ENCODE assay signal across 1 cellular context in genomic region chr5:150486402-150487198, GRCh38.
A peak's percentile ranks its signal among the peaks of the same experiment; 100 is the strongest.
TF ChIP-seq lines count a peak whose summit lies in the region.

No MANE protein-coding gene starts in this region.

TF ChIP-seq in HepG2, 621 proteins besides CTCF, POLR2A, EP300 and RAD21 (continued from another document and continues in another):
- TF ChIP-seq SKI (IDR thresholded peaks at IDR 0.05; ENCODE audit: partially characterized antibody) (no peak), TRIM24 (CRISPR knock-in tag; IDR thresholded peaks at IDR 0.05) (no peak), ZNF367 (CRISPR knock-in tag; IDR thresholded peaks at IDR 0.05; ENCODE audit: borderline replicate concordance) (no peak), NBN (conservative IDR thresholded peaks at IDR 0.05) (no peak), THAP11 (CRISPR knock-in tag; IDR thresholded peaks at IDR 0.05) (0 out of 2 replicates have a peak, but pooled peaks have one; percentile 3), DBP (CRISPR knock-in tag; IDR thresholded peaks at IDR 0.05; ENCODE audit: not compliant biosample characterization) (no peak), ZMYM3 (CRISPR knock-in tag; IDR thresholded peaks at IDR 0.05) (peak; percentile 98), TERF1 (CRISPR knock-in tag; IDR thresholded peaks at IDR 0.05) (no peak), ZNF616 (CRISPR knock-in tag; IDR thresholded peaks at IDR 0.05; ENCODE audit: low read depth) (no peak), SIN3A (IDR thresholded peaks at IDR 0.05; ENCODE audit: borderline replicate concordance, low read depth, low read length) (peak; percentile 58; the same call in 1 of the 2 replicates), SETDB1 (CRISPR knock-in tag; IDR thresholded peaks at IDR 0.05; ENCODE audit: borderline replicate concordance) (no peak), HDAC2 (CRISPR knock-in tag; IDR thresholded peaks at IDR 0.05) (no peak), MED8 (CRISPR knock-in tag; IDR thresholded peaks at IDR 0.05; ENCODE audit: insufficient replicate concordance) (no peak), ZNF230 (CRISPR knock-in tag; IDR thresholded peaks at IDR 0.05) (0 out of 2 replicates have a peak, but pooled peaks have one; percentile 51), MTA1 (CRISPR knock-in tag; IDR thresholded peaks at IDR 0.05; ENCODE audit: borderline replicate concordance) (no peak), PHB2 (IDR thresholded peaks at IDR 0.05; ENCODE audit: partially characterized antibody) (no peak), MTA3 (CRISPR knock-in tag; IDR thresholded peaks at IDR 0.05) (no peak), HMGXB4 (CRISPR knock-in tag; IDR thresholded peaks at IDR 0.05; ENCODE audit: borderline replicate concordance in 1 of 2, low read depth in 1 of 2) (no peak), STAT6 (CRISPR knock-in tag; IDR thresholded peaks at IDR 0.05; ENCODE audit: borderline replicate concordance) (no peak), ZBTB8A (CRISPR knock-in tag; IDR thresholded peaks at IDR 0.05; ENCODE audit: borderline replicate concordance, low read depth) (no peak), ZNF20 (CRISPR knock-in tag; IDR thresholded peaks at IDR 0.05) (no peak), ZNF883 (CRISPR knock-in tag; IDR thresholded peaks at IDR 0.05; ENCODE audit: not compliant biosample characterization) (no peak), KLF12 (CRISPR knock-in tag; IDR thresholded peaks at IDR 0.05; ENCODE audit: borderline replicate concordance) (peak; percentile 76; the same call in 1 of the 2 replicates), IRF9 (CRISPR knock-in tag; IDR thresholded peaks at IDR 0.05; ENCODE audit: borderline replicate concordance) (0 out of 2 replicates have a peak, but pooled peaks have one; percentile 26), ZFX (CRISPR knock-in tag; IDR thresholded peaks at IDR 0.05; ENCODE audit: low read depth) (peak; percentile 41; the same call in 1 of the 2 replicates), HNRNPL (IDR thresholded peaks at IDR 0.05; ENCODE audit: low read depth, low read length) (0 out of 2 replicates have a peak, but pooled peaks have one; percentile 29), TGIF2 (CRISPR knock-in tag; IDR thresholded peaks at IDR 0.05) (no peak), ZNF784 (CRISPR knock-in tag; IDR thresholded peaks at IDR 0.05; ENCODE audit: borderline replicate concordance) (no peak), PHF21A (CRISPR knock-in tag; IDR thresholded peaks at IDR 0.05) (no peak), MAFG (CRISPR knock-in tag; IDR thresholded peaks at IDR 0.05) (no peak), ZFY (CRISPR knock-in tag; IDR thresholded peaks at IDR 0.05) (peak; percentile 49), KDM1A (CRISPR knock-in tag; IDR thresholded peaks at IDR 0.05) (peak; percentile 93), ZGPAT (CRISPR knock-in tag; IDR thresholded peaks at IDR 0.05) (0 out of 2 replicates have a peak, but pooled peaks have one; percentile 9)
- TF ChIP-seq, protein P1, sequence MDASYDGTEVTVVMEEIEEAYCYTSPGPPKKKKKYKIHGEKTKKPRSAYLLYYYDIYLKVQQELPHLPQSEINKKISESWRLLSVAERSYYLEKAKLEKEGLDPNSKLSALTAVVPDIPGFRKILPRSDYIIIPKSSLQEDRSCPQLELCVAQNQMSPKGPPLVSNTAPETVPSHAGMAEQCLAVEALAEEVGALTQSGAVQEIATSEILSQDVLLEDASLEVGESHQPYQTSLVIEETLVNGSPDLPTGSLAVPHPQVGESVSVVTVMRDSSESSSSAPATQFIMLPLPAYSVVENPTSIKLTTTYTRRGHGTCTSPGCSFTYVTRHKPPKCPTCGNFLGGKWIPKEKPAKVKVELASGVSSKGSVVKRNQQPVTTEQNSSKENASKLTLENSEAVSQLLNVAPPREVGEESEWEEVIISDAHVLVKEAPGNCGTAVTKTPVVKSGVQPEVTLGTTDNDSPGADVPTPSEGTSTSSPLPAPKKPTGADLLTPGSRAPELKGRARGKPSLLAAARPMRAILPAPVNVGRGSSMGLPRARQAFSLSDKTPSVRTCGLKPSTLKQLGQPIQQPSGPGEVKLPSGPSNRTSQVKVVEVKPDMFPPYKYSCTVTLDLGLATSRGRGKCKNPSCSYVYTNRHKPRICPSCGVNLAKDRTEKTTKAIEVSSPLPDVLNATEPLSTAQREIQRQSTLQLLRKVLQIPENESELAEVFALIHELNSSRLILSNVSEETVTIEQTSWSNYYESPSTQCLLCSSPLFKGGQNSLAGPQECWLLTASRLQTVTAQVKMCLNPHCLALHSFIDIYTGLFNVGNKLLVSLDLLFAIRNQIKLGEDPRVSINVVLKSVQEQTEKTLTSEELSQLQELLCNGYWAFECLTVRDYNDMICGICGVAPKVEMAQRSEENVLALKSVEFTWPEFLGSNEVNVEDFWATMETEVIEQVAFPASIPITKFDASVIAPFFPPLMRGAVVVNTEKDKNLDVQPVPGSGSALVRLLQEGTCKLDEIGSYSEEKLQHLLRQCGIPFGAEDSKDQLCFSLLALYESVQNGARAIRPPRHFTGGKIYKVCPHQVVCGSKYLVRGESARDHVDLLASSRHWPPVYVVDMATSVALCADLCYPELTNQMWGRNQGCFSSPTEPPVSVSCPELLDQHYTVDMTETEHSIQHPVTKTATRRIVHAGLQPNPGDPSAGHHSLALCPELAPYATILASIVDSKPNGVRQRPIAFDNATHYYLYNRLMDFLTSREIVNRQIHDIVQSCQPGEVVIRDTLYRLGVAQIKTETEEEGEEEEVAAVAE (CRISPR knock-in tag; IDR thresholded peaks at IDR 0.05; ENCODE audit: borderline replicate concordance): peak; percentile 31; the same call in 1 of the 2 replicates
- TF ChIP-seq, protein P2, sequence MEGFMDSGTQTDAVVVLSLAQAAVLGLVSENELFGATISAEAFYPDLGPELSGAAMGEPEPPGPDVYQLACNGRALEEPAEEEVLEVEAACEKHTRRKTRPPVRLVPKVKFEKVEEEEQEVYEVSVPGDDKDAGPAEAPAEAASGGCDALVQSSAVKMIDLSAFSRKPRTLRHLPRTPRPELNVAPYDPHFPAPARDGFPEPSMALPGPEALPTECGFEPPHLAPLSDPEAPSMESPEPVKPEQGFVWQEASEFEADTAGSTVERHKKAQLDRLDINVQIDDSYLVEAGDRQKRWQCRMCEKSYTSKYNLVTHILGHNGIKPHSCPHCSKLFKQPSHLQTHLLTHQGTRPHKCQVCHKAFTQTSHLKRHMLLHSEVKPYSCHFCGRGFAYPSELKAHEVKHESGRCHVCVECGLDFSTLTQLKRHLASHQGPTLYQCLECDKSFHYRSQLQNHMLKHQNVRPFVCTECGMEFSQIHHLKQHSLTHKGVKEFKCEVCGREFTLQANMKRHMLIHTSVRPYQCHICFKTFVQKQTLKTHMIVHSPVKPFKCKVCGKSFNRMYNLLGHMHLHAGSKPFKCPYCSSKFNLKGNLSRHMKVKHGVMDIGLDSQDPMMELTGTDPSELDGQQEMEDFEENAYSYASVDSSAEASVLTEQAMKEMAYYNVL (CRISPR knock-in tag; IDR thresholded peaks at IDR 0.05; ENCODE audit: borderline replicate concordance): no peak
- TF ChIP-seq, protein P3, sequence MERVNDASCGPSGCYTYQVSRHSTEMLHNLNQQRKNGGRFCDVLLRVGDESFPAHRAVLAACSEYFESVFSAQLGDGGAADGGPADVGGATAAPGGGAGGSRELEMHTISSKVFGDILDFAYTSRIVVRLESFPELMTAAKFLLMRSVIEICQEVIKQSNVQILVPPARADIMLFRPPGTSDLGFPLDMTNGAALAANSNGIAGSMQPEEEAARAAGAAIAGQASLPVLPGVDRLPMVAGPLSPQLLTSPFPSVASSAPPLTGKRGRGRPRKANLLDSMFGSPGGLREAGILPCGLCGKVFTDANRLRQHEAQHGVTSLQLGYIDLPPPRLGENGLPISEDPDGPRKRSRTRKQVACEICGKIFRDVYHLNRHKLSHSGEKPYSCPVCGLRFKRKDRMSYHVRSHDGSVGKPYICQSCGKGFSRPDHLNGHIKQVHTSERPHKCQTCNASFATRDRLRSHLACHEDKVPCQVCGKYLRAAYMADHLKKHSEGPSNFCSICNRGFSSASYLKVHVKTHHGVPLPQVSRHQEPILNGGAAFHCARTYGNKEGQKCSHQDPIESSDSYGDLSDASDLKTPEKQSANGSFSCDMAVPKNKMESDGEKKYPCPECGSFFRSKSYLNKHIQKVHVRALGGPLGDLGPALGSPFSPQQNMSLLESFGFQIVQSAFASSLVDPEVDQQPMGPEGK (CRISPR knock-in tag; IDR thresholded peaks at IDR 0.05): peak; percentile 75
- TF ChIP-seq, protein P4, sequence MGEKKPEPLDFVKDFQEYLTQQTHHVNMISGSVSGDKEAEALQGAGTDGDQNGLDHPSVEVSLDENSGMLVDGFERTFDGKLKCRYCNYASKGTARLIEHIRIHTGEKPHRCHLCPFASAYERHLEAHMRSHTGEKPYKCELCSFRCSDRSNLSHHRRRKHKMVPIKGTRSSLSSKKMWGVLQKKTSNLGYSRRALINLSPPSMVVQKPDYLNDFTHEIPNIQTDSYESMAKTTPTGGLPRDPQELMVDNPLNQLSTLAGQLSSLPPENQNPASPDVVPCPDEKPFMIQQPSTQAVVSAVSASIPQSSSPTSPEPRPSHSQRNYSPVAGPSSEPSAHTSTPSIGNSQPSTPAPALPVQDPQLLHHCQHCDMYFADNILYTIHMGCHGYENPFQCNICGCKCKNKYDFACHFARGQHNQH (CRISPR knock-in tag; IDR thresholded peaks at IDR 0.05): 0 out of 2 replicates have a peak, but pooled peaks have one; percentile 12
